Comparison of ENCODE assay signal across 11 cellular contexts in genomic region chr10:132400547-132401151, GRCh38. TPM values are rescaled to one million over a fixed set of nuclear protein-coding genes. Genes with fewer than 3 reads are reported as not detected.
DNase-seq lines count a peak whose midpoint lies in the region; ATAC-seq and TF ChIP-seq lines count a peak whose summit lies in the region.
"Had no signal": no experiment of that assay in that cellular context is flagged by ENCODE, and none has a peak within 500 bp of the region (broad histone marks: within the 10 kb centered on the region; RNA-seq: fewer than 3 reads in every experiment).

No MANE protein-coding gene starts in this region.

- H3K9me3 Mint-ChIP-seq in GM23338 = no peaks in the 10 kb centered on the region; the same call in 2 of the 3 replicates

- no peak overlapping the region for H3K4me2 ChIP-seq in GM23338

- DNase-seq in GM23338 (ENCODE audit: low spot score) = no peak
- DNase-seq in adrenal gland = peak in 6 of 7 donors; percentile 48 to 74 (median 60)
- peak; percentile 21 to 52 for DNase-seq in psoas muscle
- no peak for DNase-seq in NCI-H2107 treated with DMSO at 0.1 percent for 48 hours (lab: John Stamatoyannopoulos, UW; ENCODE audit: unreplicated experiment)
- no peak for DNase-seq in epidermal melanocyte (ENCODE audit: insufficient read length, low spot score)
- DNase-seq in SJCRH30 = no peak
- DNase-seq: effector CD8-positive, alpha-beta T cell; NCI-H2227 treated with DMSO at 0.1 percent for 48 hours had no signal

- H3K9me2 ChIP-seq in GM23338 (ENCODE audit: insufficient read depth) = no peaks in the 10 kb centered on the region

- TF ChIP-seq CTCF in GM23338 (conservative IDR thresholded peaks at IDR 0.05; ENCODE audit: low read depth in 2 of 2) = no peak
- TF ChIP-seq CTCF in adrenal gland (IDR thresholded peaks at IDR 0.05) = peak in 1 of 6 experiments; percentile 13
- no peak for TF ChIP-seq CTCF in psoas muscle (IDR thresholded peaks at IDR 0.05)

- H3K4me3 ChIP-seq in GM23338 (no peak overlapping the region), adrenal gland (peak overlapping the region in 1 of 4 donors; percentile 26), psoas muscle (no peak overlapping the region), SJCRH30 (no peak overlapping the region)

- peaks cover 3% of the 10 kb centered on the region; the same call in 2 of the 3 replicates for H3K36me3 Mint-ChIP-seq in GM23338 (ENCODE audit: low read depth)

- no peaks in the 10 kb centered on the region for H4K20me1 ChIP-seq in GM23338 (replicated peaks; ENCODE audit: insufficient read depth)

- intact Hi-C loops in adrenal gland (cut with DNase I) (no loop called here), psoas muscle (cut with DNase I) (no loop called here)

- H3K4me1 Mint-ChIP-seq in GM23338 = peaks cover 24% of the 10 kb centered on the region

- TF ChIP-seq POLR2A in adrenal gland (IDR thresholded peaks at IDR 0.05) = peak in 1 of 2 donors; percentile 14

- H3K36me3 ChIP-seq in GM23338 (ENCODE audit: insufficient read depth) (no peaks in the 10 kb centered on the region), adrenal gland (replicated peaks in 1 of 2) (peaks cover 0 to 10% of the 10 kb centered on the region in 2 donors), psoas muscle (ENCODE audit: insufficient read depth in 1 of 2, low read depth in 1 of 2) (peaks cover 0 to 10% of the 10 kb centered on the region in 2 donors), SJCRH30 (no peaks in the 10 kb centered on the region)

- no peak overlapping the region for H3K4me3 Mint-ChIP-seq in GM23338

- WGBS in adrenal gland, 4 donors = 23 to 38% (median 34%) methylated on average over 11 to 17 of the region's 17 CpGs
- 63 to 76% (median 68%) methylated on average over 17 of the region's 17 CpGs for WGBS in psoas muscle, 3 donors

- H3K27me3 ChIP-seq in GM23338 (ENCODE audit: insufficient read depth) (peaks cover 6% of the 10 kb centered on the region; the same call in 1 of the 2 replicates), adrenal gland (no peaks in the 10 kb centered on the region), layer of hippocampus (ENCODE audit: control insufficient read depth, insufficient read depth, low read length) (no peaks in the 10 kb centered on the region), psoas muscle (ENCODE audit: insufficient read depth in 3 of 3, low read length in 2 of 3) (no peaks in the 10 kb centered on the region), SJCRH30 (0 out of 2 replicates have a peak, but pooled peaks cover 6% of the 10 kb centered on the region)

- peaks cover 3% of the 10 kb centered on the region for H3K27me3 Mint-ChIP-seq in GM23338 (ENCODE audit: insufficient read depth, low read depth, poor library complexity)

- H3K4me1 ChIP-seq in GM23338 (ENCODE audit: insufficient read depth) (peaks cover 7% of the 10 kb centered on the region; the same call in 1 of the 2 replicates), adrenal gland (replicated peaks in 1 of 2) (peaks cover 47 to 70% of the 10 kb centered on the region in 2 donors), psoas muscle (peaks cover 40% of the 10 kb centered on the region), SJCRH30 (peaks cover 4% of the 10 kb centered on the region; the same call in 1 of the 2 replicates)

- H3K79me2 ChIP-seq in GM23338 (replicated peaks; ENCODE audit: insufficient read depth) = no peaks in the 10 kb centered on the region

- peak overlapping the region; percentile 90 for H3K27ac Mint-ChIP-seq in GM23338

- H3K9me3 ChIP-seq in adrenal gland (replicated peaks in 1 of 3) (no peaks in the 10 kb centered on the region), psoas muscle (no peaks in the 10 kb centered on the region), SJCRH30 (replicated peaks) (no peaks in the 10 kb centered on the region)

- ATAC-seq in GM23338 = no peak
- no peak for ATAC-seq in psoas muscle
- ATAC-seq in HG03571 (IDR thresholded peaks at IDR 0.05; ENCODE audit: unreplicated experiment) = no peak
- ATAC-seq: HCT116 had no signal

- 0 out of 2 replicates have a peak, but pooled peaks cover 1% of the 10 kb centered on the region for H3F3A ChIP-seq in GM23338 (replicated peaks; ENCODE audit: low read depth)

- H2AFZ ChIP-seq in GM23338 = no peak overlapping the region

- H3K27ac ChIP-seq in GM23338 (ENCODE audit: low read depth) = no peak overlapping the region
- H3K27ac ChIP-seq in adrenal gland = peak overlapping the region; percentile 52 to 98 (median 95)
- H3K27ac ChIP-seq in layer of hippocampus (ENCODE audit: low read depth, low read length) = peak overlapping the region; percentile 38
- H3K27ac ChIP-seq in psoas muscle = no peak overlapping the region
- H3K27ac ChIP-seq in SJCRH30 = no peak overlapping the region

TF ChIP-seq in GM23338, 12 proteins besides CTCF, POLR2A, EP300 and RAD21:
- no peak for TF ChIP-seq STAT1 (IDR thresholded peaks at IDR 0.05; ENCODE audit: unreplicated experiment)
- no peak for TF ChIP-seq ZNF462 (CRISPR knock-in tag; IDR thresholded peaks at IDR 0.05)
- no peak for TF ChIP-seq JUNB (IDR thresholded peaks at IDR 0.05; ENCODE audit: unreplicated experiment)
- no peak for TF ChIP-seq ZNF331 (CRISPR knock-in tag; IDR thresholded peaks at IDR 0.05; ENCODE audit: low read depth)

RNA-seq across cellular contexts. Expression of gene PWWP2B, which starts 3.6 kb away (rescaled TPM):
- 8.6 and 12.8 TPM in 2 replicates for total RNA-seq in GM23338 (2014; rRNA removed; shearing (Covaris generic))
- polyA plus RNA-seq in GM23338 (2016; fragmentation: Nextera tagmentation; extraction: Ambion mirVana) (2.2 and 2.3 TPM in 2 replicates), adrenal gland (10 to 100 TPM in 2 of 3 donors, 1 to 10 TPM in 1; 3.4 to 34.0 (median 33.5) TPM), psoas muscle (10 to 100 TPM; 18.6 to 35.2 (median 23.4) TPM)
- total RNA-seq in adrenal gland (10 to 100 TPM; 31.6 to 75.3 (median 42.2) TPM), psoas muscle (10 to 100 TPM; 14.5 to 25.0 (median 21.9) TPM)
- 0.57 and 0.66 TPM in 2 replicates for total RNA-seq in SJCRH30 (2014; rRNA removed; shearing (Covaris generic))

Comparison
In these comparisons a context has a peak if more than half of its experiments do, and no peak if none do; other contexts are left out.
1. DNase-seq: peak in adrenal gland (6 of 7) and psoas muscle (2 of 2); none in GM23338 (single experiment), NCI-H2107 treated with DMSO at 0.1 percent for 48 hours (single experiment), epidermal melanocyte (single experiment) and SJCRH30 (0 of 2).
2. H3K27ac ChIP-seq: peak in adrenal gland (5 of 5) and layer of hippocampus (single experiment); none in GM23338 (single experiment), psoas muscle (single experiment) and SJCRH30 (single experiment).